In the genomic region with DNA sequence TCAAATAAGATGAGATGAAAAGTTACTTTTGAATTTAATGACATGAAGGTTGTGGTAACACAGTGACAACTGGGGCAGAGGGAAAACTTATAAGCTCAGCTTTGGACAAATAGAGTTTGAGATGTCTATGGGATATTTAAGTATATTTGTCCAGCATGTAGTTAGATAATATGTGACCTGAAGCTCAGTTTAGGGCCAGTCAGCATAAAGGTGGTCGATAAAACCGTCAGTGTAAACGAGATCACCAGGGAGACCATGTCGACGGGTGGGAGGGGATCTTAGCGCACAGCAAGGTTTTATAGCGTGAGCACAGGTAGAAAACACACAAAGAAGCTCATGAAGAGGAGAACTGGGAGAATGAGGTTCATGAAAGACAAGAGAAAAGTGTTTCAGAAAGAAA, we compare ENCODE assay signal across 36 cellular contexts. TPM values are rescaled to one million over a fixed set of nuclear protein-coding genes. Genes with fewer than 3 reads are reported as not detected.
"Had no signal": no experiment of that assay in that cellular context is flagged by ENCODE, and none has a peak within 500 bp of the region (broad histone marks: within the 10 kb centered on the region; RNA-seq: fewer than 3 reads in every experiment).

No MANE protein-coding gene starts in this region.

- H3K36me3 ChIP-seq: MG63, SJCRH30 had no signal

- DNase-seq: activated CD4-positive, alpha-beta memory T cell treated with anti-CD3 and anti-CD28 coated beads for 36 hours; activated CD4-positive, alpha-beta T cell treated with anti-CD3 and anti-CD28 coated beads for 4 hours; activated CD4-positive, alpha-beta T cell treated with anti-CD3 and anti-CD28 coated beads, Interleukin-2, amount 50 U/mL, for 1 hour; activated CD4-positive, CD25-positive, alpha-beta regulatory T cell treated with anti-CD3 and anti-CD28 coated beads, Interleukin-2, amount 50 U/mL, for 72 hours; activated CD8-positive, alpha-beta memory T cell treated with anti-CD3 and anti-CD28 coated beads, Interleukin-2, amount 50 U/mL, for 4 hours; activated effector memory CD4-positive, alpha-beta T cell treated with Interleukin-2 at 50 U/mL for 16 hours; activated naive CD4-positive, alpha-beta T cell treated with anti-CD3 and anti-CD28 coated beads, Interleukin-2, amount 10 ng/mL, durations not matched to agents 7 days and 5 days; activated naive CD8-positive, alpha-beta T cell treated with anti-CD3 and anti-CD28 coated beads, Interleukin-2, amount 50 U/mL, for 24 hours; activated T-cell treated with anti-CD3 and anti-CD28 coated beads for 4 hours; activated T-cell treated with anti-CD3 and anti-CD28 coated beads, Interleukin-2, amount 50 U/mL, for 48 hours; anterior cingulate cortex; central memory CD4-positive, alpha-beta T cell; Karpas-422; MG63; NCI-H1048; NCI-H1105 treated with DMSO at 0.1 percent for 48 hours; NCI-H1436; NCI-H1694; NCI-H1930; NCI-H2081 treated with DMSO at 0.1 percent for 48 hours; NCI-H226; NCI-H446 treated with DMSO at 0.1 percent for 48 hours; NCI-H524; NCI-H69; SHP77; SJCRH30; T1000 had no signal

- ATAC-seq: activated naive CD8-positive, alpha-beta T cell treated with anti-CD3 and anti-CD28 coated beads, Interleukin-2, amount 50 U/mL, for 24 hours; Panc1; WTC11 had no signal

- H3K4me3 Mint-ChIP-seq: activated CD4-positive, alpha-beta memory T cell treated with anti-CD3 and anti-CD28 coated beads for 36 hours; activated naive CD4-positive, alpha-beta T cell treated with anti-CD3 and anti-CD28 coated beads, Interleukin-2, amount 10 ng/mL, durations not matched to agents 7 days and 5 days; activated naive CD8-positive, alpha-beta T cell; activated naive CD8-positive, alpha-beta T cell treated with anti-CD3 and anti-CD28 coated beads, Interleukin-2, amount 50 U/mL, for 24 hours; brain; WTC11 had no signal

- H3K4me1 Mint-ChIP-seq: activated naive CD8-positive, alpha-beta T cell treated with anti-CD3 and anti-CD28 coated beads, Interleukin-2, amount 50 U/mL, for 24 hours had no signal

- H3K36me3 Mint-ChIP-seq: activated CD4-positive, alpha-beta memory T cell treated with anti-CD3 and anti-CD28 coated beads for 36 hours; activated naive CD4-positive, alpha-beta T cell treated with anti-CD3 and anti-CD28 coated beads, Interleukin-2, amount 10 ng/mL, durations not matched to agents 7 days and 5 days; activated naive CD8-positive, alpha-beta T cell; brain; WTC11 had no signal

- H3K27ac Mint-ChIP-seq: activated CD4-positive, alpha-beta memory T cell treated with anti-CD3 and anti-CD28 coated beads for 36 hours; activated naive CD4-positive, alpha-beta T cell treated with anti-CD3 and anti-CD28 coated beads, Interleukin-2, amount 10 ng/mL, durations not matched to agents 7 days and 5 days; activated naive CD8-positive, alpha-beta T cell; activated naive CD8-positive, alpha-beta T cell treated with anti-CD3 and anti-CD28 coated beads, Interleukin-2, amount 50 U/mL, for 24 hours; brain; WTC11 had no signal

- H3K27me3 ChIP-seq: MG63, SJCRH30 had no signal

- H3K4me3 ChIP-seq: MG63, SJCRH30, SK-N-MC had no signal

- H3K9me3 ChIP-seq: MG63, SJCRH30 had no signal

- H3K9me3 Mint-ChIP-seq: activated CD4-positive, alpha-beta memory T cell treated with anti-CD3 and anti-CD28 coated beads for 36 hours; activated naive CD4-positive, alpha-beta T cell treated with anti-CD3 and anti-CD28 coated beads, Interleukin-2, amount 10 ng/mL, durations not matched to agents 7 days and 5 days; activated naive CD8-positive, alpha-beta T cell treated with anti-CD3 and anti-CD28 coated beads, Interleukin-2, amount 50 U/mL, for 24 hours; brain; WTC11 had no signal

- H3K27ac ChIP-seq: SJCRH30, SK-N-MC had no signal

RNA-seq across cellular contexts. Expression of a gene that starts 7.4 kb away (rescaled TPM):
- total RNA-seq: activated CD4-positive, alpha-beta memory T cell treated with anti-CD3 and anti-CD28 coated beads for 36 hours; cerebellum; RPMI7951; T-helper 1 cell treated with Interleukin-12 subunit alpha and Interleukin-12 subunit beta and Interleukin-4 antibody, amounts not matched to agents 30 ng/mL and 1 ng/mL, for 36 hours; T-helper 2 cell treated with Interferon-gamma antibody and Interleukin-4, amounts not matched to agents 100 ng/mL and 5 ng/mL, for 36 hours had no signal

RNA-seq across cellular contexts. Expression of a gene that starts 47.6 kb away (rescaled TPM):
- total RNA-seq: activated CD4-positive, alpha-beta memory T cell treated with anti-CD3 and anti-CD28 coated beads for 36 hours; RPMI7951; SJCRH30 had no signal
